ENCODE assay signal across 18 cellular contexts in genomic region chr7:123972045-123972444, GRCh38. TPM values are rescaled to one million over a fixed set of nuclear protein-coding genes. Genes with fewer than 3 reads are reported as not detected.
DNase-seq lines count a peak whose midpoint lies in the region; ATAC-seq and TF ChIP-seq lines count a peak whose summit lies in the region.
"Had no signal": no experiment of that assay in that cellular context is flagged by ENCODE, and none has a peak within 500 bp of the region (broad histone marks: within the 10 kb centered on the region; RNA-seq: fewer than 3 reads in every experiment).

No MANE protein-coding gene starts in this region.

- DNase-seq in MM.1S (peak; percentile 79), OCI-M2 (lab: John Stamatoyannopoulos, UW; ENCODE audit: unreplicated experiment) (no peak), hepatic stellate cell (ENCODE audit: low spot score) (no peak)
- no peak for DNase-seq in activated naive CD8-positive, alpha-beta T cell treated with anti-CD3 and anti-CD28 coated beads, Interleukin-2, amount 50 U/mL, for 24 hours
- DNase-seq in activated CD4-positive, alpha-beta T cell treated with anti-CD3 and anti-CD28 coated beads, Interleukin-2, amount 10 ng/mL, durations not matched to agents 24 days and 14 days: no peak
- DNase-seq: ACHN; Caco-2; CD4-positive, alpha-beta T cell; GOT3; H7; HFFc6; IMR-90; Karpas-422 had no signal

- ATAC-seq in GM18858 (IDR thresholded peaks at IDR 0.05; ENCODE audit: unreplicated experiment) (peak; percentile 44), GM21360 (IDR thresholded peaks at IDR 0.05; ENCODE audit: unreplicated experiment) (peak; percentile 58)
- no peak for ATAC-seq in activated naive CD8-positive, alpha-beta T cell treated with anti-CD3 and anti-CD28 coated beads, Interleukin-2, amount 50 U/mL, for 24 hours
- ATAC-seq: HCT116, K562 had no signal

- H3K27me3 Mint-ChIP-seq in activated naive CD8-positive, alpha-beta T cell treated with anti-CD3 and anti-CD28 coated beads, Interleukin-2, amount 50 U/mL, for 24 hours: no peaks in the 10 kb centered on the region
- no peaks in the 10 kb centered on the region for H3K27me3 Mint-ChIP-seq in activated CD4-positive, alpha-beta T cell treated with anti-CD3 and anti-CD28 coated beads, Interleukin-2, amount 10 ng/mL, durations not matched to agents 24 days and 14 days
- H3K27me3 Mint-ChIP-seq: CD4-positive, alpha-beta T cell had no signal

- peak overlapping the region; percentile 90 for H3K27ac ChIP-seq in MM.1S (ENCODE audit: low read length)
- H3K27ac ChIP-seq: C4-2B had no signal

- no peaks in the 10 kb centered on the region for H3K4me1 Mint-ChIP-seq in activated naive CD8-positive, alpha-beta T cell treated with anti-CD3 and anti-CD28 coated beads, Interleukin-2, amount 50 U/mL, for 24 hours
- H3K4me1 Mint-ChIP-seq in activated CD4-positive, alpha-beta T cell treated with anti-CD3 and anti-CD28 coated beads, Interleukin-2, amount 10 ng/mL, durations not matched to agents 24 days and 14 days: no peaks in the 10 kb centered on the region

- no peaks in the 10 kb centered on the region for H3K79me2 ChIP-seq in MM.1S (ENCODE audit: low read length)

- H3K9ac ChIP-seq in MM.1S (ENCODE audit: low read length): peak overlapping the region; percentile 5; the same call in 1 of the 2 replicates

- TF ChIP-seq CTCF in MM.1S (IDR thresholded peaks at IDR 0.05; ENCODE audit: low read length): no peak

- peaks cover 69% of the 10 kb centered on the region for H3K4me1 ChIP-seq in MM.1S (ENCODE audit: low read length)
- H3K4me1 ChIP-seq: Caco-2 had no signal

- no peaks in the 10 kb centered on the region for H4K20me1 ChIP-seq in MM.1S (ENCODE audit: insufficient read depth, low read length)

- H3K9me3 ChIP-seq in MM.1S (replicated peaks; ENCODE audit: insufficient read depth, low read length): no peaks in the 10 kb centered on the region
- H3K9me3 ChIP-seq: Caco-2 had no signal

- no peaks in the 10 kb centered on the region for H3K36me3 Mint-ChIP-seq in activated naive CD8-positive, alpha-beta T cell treated with anti-CD3 and anti-CD28 coated beads, Interleukin-2, amount 50 U/mL, for 24 hours (ENCODE audit: low read depth)
- H3K36me3 Mint-ChIP-seq in activated CD4-positive, alpha-beta T cell treated with anti-CD3 and anti-CD28 coated beads, Interleukin-2, amount 10 ng/mL, durations not matched to agents 24 days and 14 days (ENCODE audit: low read depth): no peaks in the 10 kb centered on the region

- H3K36me3 ChIP-seq in MM.1S (replicated peaks; ENCODE audit: insufficient read depth, low read length): no peaks in the 10 kb centered on the region

- H3K4me3 ChIP-seq in MM.1S (ENCODE audit: low read length): peak overlapping the region; percentile 35
- H3K4me3 ChIP-seq: K562 had no signal

- H3K4me3 Mint-ChIP-seq in activated naive CD8-positive, alpha-beta T cell treated with anti-CD3 and anti-CD28 coated beads, Interleukin-2, amount 50 U/mL, for 24 hours: no peak overlapping the region
- no peak overlapping the region for H3K4me3 Mint-ChIP-seq in activated CD4-positive, alpha-beta T cell treated with anti-CD3 and anti-CD28 coated beads, Interleukin-2, amount 10 ng/mL, durations not matched to agents 24 days and 14 days
- H3K4me3 Mint-ChIP-seq: CD4-positive, alpha-beta T cell; HFFc6 had no signal

- H3K9me2 ChIP-seq in MM.1S (replicated peaks; ENCODE audit: insufficient read depth, low read length): no peaks in the 10 kb centered on the region

- no peak overlapping the region for H3K27ac Mint-ChIP-seq in activated naive CD8-positive, alpha-beta T cell treated with anti-CD3 and anti-CD28 coated beads, Interleukin-2, amount 50 U/mL, for 24 hours
- H3K27ac Mint-ChIP-seq in activated CD4-positive, alpha-beta T cell treated with anti-CD3 and anti-CD28 coated beads, Interleukin-2, amount 10 ng/mL, durations not matched to agents 24 days and 14 days: no peak overlapping the region
- H3K27ac Mint-ChIP-seq: CD4-positive, alpha-beta T cell; HFFc6 had no signal

- H2AFZ ChIP-seq in MM.1S (ENCODE audit: low read length): peak overlapping the region; percentile 79

- no peaks in the 10 kb centered on the region for H3K9me3 Mint-ChIP-seq in activated naive CD8-positive, alpha-beta T cell treated with anti-CD3 and anti-CD28 coated beads, Interleukin-2, amount 50 U/mL, for 24 hours
- no peaks in the 10 kb centered on the region for H3K9me3 Mint-ChIP-seq in activated CD4-positive, alpha-beta T cell treated with anti-CD3 and anti-CD28 coated beads, Interleukin-2, amount 10 ng/mL, durations not matched to agents 24 days and 14 days

- no peaks in the 10 kb centered on the region for H3K27me3 ChIP-seq in MM.1S (replicated peaks; ENCODE audit: insufficient read depth, low read length)

- peak overlapping the region; percentile 68 for H3K4me2 ChIP-seq in MM.1S (ENCODE audit: low read depth, low read length)

- intact Hi-C loops in activated CD4-positive, alpha-beta T cell treated with anti-CD3 and anti-CD28 coated beads, Interleukin-2, amount 10 ng/mL, durations not matched to agents 24 days and 14 days (cut with micrococcal nuclease): no loop called here

- H3F3A ChIP-seq in MM.1S (ENCODE audit: insufficient read depth, low read length): peaks cover 55% of the 10 kb centered on the region

RNA-seq across cellular contexts. Expression of gene SPAM1, which starts 47.0 kb away (rescaled TPM):
- not detected in 2 replicates for total RNA-seq in activated CD4-positive, alpha-beta T cell treated with anti-CD3 and anti-CD28 coated beads, Interleukin-2, amount 10 ng/mL, durations not matched to agents 24 days and 14 days
- total RNA-seq: Caco-2; CD4-positive, alpha-beta T cell; H7; HFFc6; IMR-90; K562 had no signal
